17 cellular contexts compared by ENCODE assay signal in genomic region chr1:87167855-87168630, GRCh38.
DNase-seq lines count a peak whose midpoint lies in the region; ATAC-seq and TF ChIP-seq lines count a peak whose summit lies in the region.
"Had no signal": no experiment of that assay in that cellular context is flagged by ENCODE, and none has a peak within 500 bp of the region (broad histone marks: within the 10 kb centered on the region; RNA-seq: fewer than 3 reads in every experiment).

No MANE protein-coding gene starts in this region.

- peaks cover 12% of the 10 kb centered on the region for H3K27me3 Mint-ChIP-seq in activated naive CD4-positive, alpha-beta T cell treated with anti-CD3 and anti-CD28 coated beads for 36 hours (ENCODE audit: low read depth)

- no peak overlapping the region for H3K4me3 ChIP-seq in heart left ventricle
- no peak overlapping the region for H3K4me3 ChIP-seq in SJCRH30
- H3K4me3 ChIP-seq in fibroblast of the aortic adventitia (ENCODE audit: low read depth, low read length) = no peak overlapping the region
- H3K4me3 ChIP-seq: coronary artery, vagina had no signal

- H3K9me3 Mint-ChIP-seq in activated naive CD4-positive, alpha-beta T cell treated with anti-CD3 and anti-CD28 coated beads for 36 hours = no peaks in the 10 kb centered on the region
- H3K9me3 Mint-ChIP-seq: activated CD4-positive, alpha-beta memory T cell treated with anti-CD3 and anti-CD28 coated beads for 36 hours; stimulated activated naive CD8-positive, alpha-beta T cell treated with anti-CD3 and anti-CD28 coated beads, Interleukin-15, amount 100 ng/mL, for 72 hours had no signal

- no peak overlapping the region for H3K4me3 Mint-ChIP-seq in activated naive CD4-positive, alpha-beta T cell treated with anti-CD3 and anti-CD28 coated beads for 36 hours
- H3K4me3 Mint-ChIP-seq: activated CD4-positive, alpha-beta memory T cell treated with anti-CD3 and anti-CD28 coated beads for 36 hours; stimulated activated naive CD8-positive, alpha-beta T cell treated with anti-CD3 and anti-CD28 coated beads, Interleukin-15, amount 100 ng/mL, for 72 hours had no signal

- H3K27ac ChIP-seq in heart left ventricle (peak overlapping the region in 4 of 12 donors; percentile 8 to 39 (median 17)), SJCRH30 (peak overlapping the region; percentile 97)
- H3K27ac ChIP-seq: coronary artery, parathyroid adenoma, vagina had no signal

- WGBS in heart left ventricle, 4 donors = 66 to 71% (median 70%) methylated on average over 8 of the region's 8 CpGs

- no peaks in the 10 kb centered on the region for H3K36me3 Mint-ChIP-seq in activated naive CD4-positive, alpha-beta T cell treated with anti-CD3 and anti-CD28 coated beads for 36 hours (ENCODE audit: low read depth)
- H3K36me3 Mint-ChIP-seq: activated CD4-positive, alpha-beta memory T cell treated with anti-CD3 and anti-CD28 coated beads for 36 hours had no signal

- intact Hi-C loops in heart left ventricle (cut with DNase I) = no loop called here
- intact Hi-C loops in Right ventricle myocardium superior (cut with DNase I) = no loop called here
- intact Hi-C loops in activated naive CD4-positive, alpha-beta T cell treated with anti-CD3 and anti-CD28 coated beads for 36 hours (cut with micrococcal nuclease) = no loop called here

- H3K9me3 ChIP-seq in heart left ventricle = no peaks in the 10 kb centered on the region
- no peaks in the 10 kb centered on the region for H3K9me3 ChIP-seq in SJCRH30 (replicated peaks)
- H3K9me3 ChIP-seq: vagina had no signal

- TF ChIP-seq POLR2A in heart left ventricle (IDR thresholded peaks at IDR 0.05) = no peak

- no peak for TF ChIP-seq CTCF in heart left ventricle (IDR thresholded peaks at IDR 0.05)
- peak; percentile 17 for TF ChIP-seq CTCF in fibroblast of the aortic adventitia (IDR thresholded peaks at IDR 0.05; ENCODE audit: insufficient read depth, low read length)

- ATAC-seq in heart left ventricle (peak; percentile 18 to 38 (median 26)), Right ventricle myocardium superior (ENCODE audit: poor library complexity) (no peak)
- ATAC-seq: stimulated activated naive CD8-positive, alpha-beta T cell treated with anti-CD3 and anti-CD28 coated beads, Interleukin-15, amount 100 ng/mL, for 72 hours had no signal

- no peak for DNase-seq in heart left ventricle
- no peak for DNase-seq in Right ventricle myocardium superior
- peak; percentile 69 to 84 for DNase-seq in SJCRH30
- no peak for DNase-seq in fibroblast of the aortic adventitia (ENCODE audit: low read depth)
- peak; percentile 43 for DNase-seq in superior temporal gyrus (ENCODE audit: extremely low spot score)
- no peak for DNase-seq in stimulated activated naive CD4-positive, alpha-beta T cell (lab: John Stamatoyannopoulos, UW)
- no peak for DNase-seq in activated naive CD4-positive, alpha-beta T cell treated with anti-CD3 and anti-CD28 coated beads for 36 hours
- no peak for DNase-seq in effector CD4-positive, alpha-beta T cell
- DNase-seq: activated CD4-positive, alpha-beta memory T cell treated with anti-CD3 and anti-CD28 coated beads for 36 hours; activated T-cell treated with anti-CD3 and anti-CD28 coated beads, Interleukin-2, amount 50 U/mL, for 48 hours; hippocampal formation; KG1; NCI-H1105; stimulated activated naive CD8-positive, alpha-beta T cell treated with anti-CD3 and anti-CD28 coated beads, Interleukin-15, amount 100 ng/mL, for 72 hours had no signal

- H3K27me3 ChIP-seq in heart left ventricle = peaks cover 0 to 11% (median 0%) of the 10 kb centered on the region in 9 donors
- no peaks in the 10 kb centered on the region for H3K27me3 ChIP-seq in SJCRH30
- H3K27me3 ChIP-seq: vagina had no signal

- H3K36me3 ChIP-seq in heart left ventricle (no peaks in the 10 kb centered on the region), SJCRH30 (no peaks in the 10 kb centered on the region)
- H3K36me3 ChIP-seq: vagina had no signal

- no peak overlapping the region for H3K27ac Mint-ChIP-seq in activated naive CD4-positive, alpha-beta T cell treated with anti-CD3 and anti-CD28 coated beads for 36 hours
- H3K27ac Mint-ChIP-seq: activated CD4-positive, alpha-beta memory T cell treated with anti-CD3 and anti-CD28 coated beads for 36 hours; stimulated activated naive CD8-positive, alpha-beta T cell treated with anti-CD3 and anti-CD28 coated beads, Interleukin-15, amount 100 ng/mL, for 72 hours had no signal

- H3K4me1 ChIP-seq in heart left ventricle (peaks cover 0 to 10% (median 0%) of the 10 kb centered on the region in 12 donors), SJCRH30 (peaks cover 56% of the 10 kb centered on the region)
- H3K4me1 ChIP-seq: parathyroid adenoma, vagina had no signal

- H3K4me1 Mint-ChIP-seq in activated naive CD4-positive, alpha-beta T cell treated with anti-CD3 and anti-CD28 coated beads for 36 hours (ENCODE audit: low read depth) = no peaks in the 10 kb centered on the region
- H3K4me1 Mint-ChIP-seq: stimulated activated naive CD8-positive, alpha-beta T cell treated with anti-CD3 and anti-CD28 coated beads, Interleukin-15, amount 100 ng/mL, for 72 hours had no signal

- CTCF ChIA-PET in activated naive CD4-positive, alpha-beta T cell treated with anti-CD3 and anti-CD28 coated beads for 36 hours (lab: Charles Lee) = no interaction called here

Comparison
In these comparisons a context has a peak if more than half of its experiments do, and no peak if none do; other contexts are left out.
1. DNase-seq: peak in SJCRH30 (2 of 2) and superior temporal gyrus (single experiment); none in heart left ventricle (0 of 5), Right ventricle myocardium superior (single experiment), fibroblast of the aortic adventitia (single experiment), stimulated activated naive CD4-positive, alpha-beta T cell (0 of 6), activated naive CD4-positive, alpha-beta T cell treated with anti-CD3 and anti-CD28 coated beads for 36 hours (single experiment) and effector CD4-positive, alpha-beta T cell (single experiment).